15 cellular contexts compared by ENCODE assay signal in the genomic region with DNA sequence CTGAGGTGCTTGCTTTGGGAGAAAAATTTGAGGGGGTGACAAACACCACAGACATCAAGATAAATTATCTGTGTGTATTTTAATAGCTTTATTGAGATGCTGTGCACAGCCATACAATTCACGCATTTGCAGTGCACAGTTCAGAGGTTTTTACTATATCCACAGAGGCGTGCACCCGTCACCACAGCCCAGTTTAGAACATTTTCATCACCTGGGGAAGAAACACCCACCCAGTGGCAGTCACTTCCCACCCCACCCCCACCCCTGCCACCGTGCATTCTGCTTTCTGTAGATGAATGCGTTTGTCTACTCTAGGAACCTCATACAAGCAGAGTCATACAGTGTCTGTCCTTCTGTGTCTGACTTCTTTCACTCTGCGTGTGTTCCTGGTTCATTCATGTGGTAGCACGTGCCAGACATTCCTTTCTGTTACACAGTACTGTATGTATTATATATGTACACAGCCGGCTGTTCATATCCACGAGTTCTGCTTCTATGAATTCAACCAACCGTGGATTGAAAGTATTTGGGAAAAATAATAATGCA.
"Had no signal": no experiment of that assay in that cellular context is flagged by ENCODE, and none has a peak within 500 bp of the region (broad histone marks: within the 10 kb centered on the region; RNA-seq: fewer than 3 reads in every experiment).

No MANE protein-coding gene starts in this region.

- H3K9me3 ChIP-seq: left ventricle myocardium inferior, sigmoid colon had no signal

- ATAC-seq: activated T-helper 17 cell treated with anti-CD3 and anti-CD28 coated beads, Interleukin-2, amount 50 U/mL, for 72 hours had no signal

- H3K4me3 ChIP-seq: left ventricle myocardium inferior, psoas muscle, sigmoid colon had no signal

- DNase-seq: activated CD4-positive, alpha-beta memory T cell treated with anti-CD3 and anti-CD28 coated beads for 36 hours; activated CD4-positive, CD25-positive, alpha-beta regulatory T cell treated with anti-CD3 and anti-CD28 coated beads, Interleukin-2, amount 50 U/mL, for 72 hours; activated CD8-positive, alpha-beta memory T cell treated with anti-CD3 and anti-CD28 coated beads, Interleukin-2, amount 50 U/mL, for 4 hours; activated naive CD4-positive, alpha-beta T cell treated with anti-CD3 and anti-CD28 coated beads, Interleukin-2, amount 50 U/mL, for 16 hours; amniotic stem cell; brain microvascular endothelial cell; dermis blood vessel endothelial cell; erythroblast; kidney; left ventricle myocardium inferior; nephron progenitor cell; psoas muscle; sigmoid colon; stimulated activated CD4-positive, alpha-beta T cell treated with anti-CD3 and anti-CD28 coated beads, Interleukin-2, amount 100 ng/mL, for 24 hours had no signal

- H3K27me3 Mint-ChIP-seq: activated CD4-positive, alpha-beta memory T cell treated with anti-CD3 and anti-CD28 coated beads for 36 hours; activated T-helper 17 cell treated with anti-CD3 and anti-CD28 coated beads, Interleukin-2, amount 50 U/mL, for 72 hours had no signal

- H3K27ac Mint-ChIP-seq: activated CD4-positive, alpha-beta memory T cell treated with anti-CD3 and anti-CD28 coated beads for 36 hours; activated T-helper 17 cell treated with anti-CD3 and anti-CD28 coated beads, Interleukin-2, amount 50 U/mL, for 72 hours; nephron progenitor cell had no signal

- H3K27ac ChIP-seq: brain microvascular endothelial cell, left ventricle myocardium inferior, psoas muscle, sigmoid colon had no signal

- H3K4me1 ChIP-seq: psoas muscle had no signal

- H3K27me3 ChIP-seq: brain microvascular endothelial cell, sigmoid colon had no signal

- H3K4me1 Mint-ChIP-seq: nephron progenitor cell had no signal

- H3K36me3 ChIP-seq: brain microvascular endothelial cell, left ventricle myocardium inferior, sigmoid colon had no signal

- H3K4me3 Mint-ChIP-seq: activated CD4-positive, alpha-beta memory T cell treated with anti-CD3 and anti-CD28 coated beads for 36 hours; activated T-helper 17 cell treated with anti-CD3 and anti-CD28 coated beads, Interleukin-2, amount 50 U/mL, for 72 hours; nephron progenitor cell had no signal

- H3K9me3 Mint-ChIP-seq: activated T-helper 17 cell treated with anti-CD3 and anti-CD28 coated beads, Interleukin-2, amount 50 U/mL, for 72 hours had no signal
